3 cellular contexts compared by ENCODE assay signal in the genomic region with DNA sequence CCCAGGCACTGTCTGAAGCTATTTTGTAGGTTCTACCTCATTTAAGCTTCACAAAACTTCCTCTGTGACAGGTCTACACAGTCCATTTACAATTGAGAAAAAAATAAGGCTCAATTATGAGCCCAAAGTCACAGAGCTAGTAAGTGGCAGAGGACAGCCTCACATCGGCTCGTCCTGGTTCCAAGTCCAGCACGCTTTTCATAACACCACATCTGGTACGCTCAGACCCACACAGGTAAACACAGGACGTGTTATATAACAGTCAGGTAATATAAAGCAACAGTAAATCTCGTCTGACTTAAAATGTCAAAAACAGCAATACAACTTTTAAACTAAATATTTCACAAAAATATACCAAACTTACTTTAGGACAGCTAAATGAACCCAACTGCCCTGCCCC.
TF ChIP-seq lines count a peak whose summit lies in the region.

No MANE protein-coding gene starts in this region.

TF ChIP-seq in A549, 52 proteins besides CTCF, POLR2A, EP300 and RAD21:
- no peak for TF ChIP-seq CHD4 (IDR thresholded peaks at IDR 0.05; ENCODE audit: borderline replicate concordance)
- TF ChIP-seq, protein P1, sequence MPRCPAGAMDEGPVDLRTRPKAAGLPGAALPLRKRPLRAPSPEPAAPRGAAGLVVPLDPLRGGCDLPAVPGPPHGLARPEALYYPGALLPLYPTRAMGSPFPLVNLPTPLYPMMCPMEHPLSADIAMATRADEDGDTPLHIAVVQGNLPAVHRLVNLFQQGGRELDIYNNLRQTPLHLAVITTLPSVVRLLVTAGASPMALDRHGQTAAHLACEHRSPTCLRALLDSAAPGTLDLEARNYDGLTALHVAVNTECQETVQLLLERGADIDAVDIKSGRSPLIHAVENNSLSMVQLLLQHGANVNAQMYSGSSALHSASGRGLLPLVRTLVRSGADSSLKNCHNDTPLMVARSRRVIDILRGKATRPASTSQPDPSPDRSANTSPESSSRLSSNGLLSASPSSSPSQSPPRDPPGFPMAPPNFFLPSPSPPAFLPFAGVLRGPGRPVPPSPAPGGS (IDR thresholded peaks at IDR 0.05) = no peak
- no peak for TF ChIP-seq POLR2AphosphoS2 (conservative IDR thresholded peaks at IDR 0.05; ENCODE audit: low read length)
- TF ChIP-seq RFX5 (IDR thresholded peaks at IDR 0.05) = no peak
- no peak for TF ChIP-seq NPAS2 (CRISPR knock-in tag; IDR thresholded peaks at IDR 0.05; ENCODE audit: borderline replicate concordance)
- TF ChIP-seq GATA3 (IDR thresholded peaks at IDR 0.05; ENCODE audit: borderline replicate concordance) = no peak
- TF ChIP-seq NR3C1 (IDR thresholded peaks at IDR 0.05) = no peak
- TF ChIP-seq, protein P2, sequence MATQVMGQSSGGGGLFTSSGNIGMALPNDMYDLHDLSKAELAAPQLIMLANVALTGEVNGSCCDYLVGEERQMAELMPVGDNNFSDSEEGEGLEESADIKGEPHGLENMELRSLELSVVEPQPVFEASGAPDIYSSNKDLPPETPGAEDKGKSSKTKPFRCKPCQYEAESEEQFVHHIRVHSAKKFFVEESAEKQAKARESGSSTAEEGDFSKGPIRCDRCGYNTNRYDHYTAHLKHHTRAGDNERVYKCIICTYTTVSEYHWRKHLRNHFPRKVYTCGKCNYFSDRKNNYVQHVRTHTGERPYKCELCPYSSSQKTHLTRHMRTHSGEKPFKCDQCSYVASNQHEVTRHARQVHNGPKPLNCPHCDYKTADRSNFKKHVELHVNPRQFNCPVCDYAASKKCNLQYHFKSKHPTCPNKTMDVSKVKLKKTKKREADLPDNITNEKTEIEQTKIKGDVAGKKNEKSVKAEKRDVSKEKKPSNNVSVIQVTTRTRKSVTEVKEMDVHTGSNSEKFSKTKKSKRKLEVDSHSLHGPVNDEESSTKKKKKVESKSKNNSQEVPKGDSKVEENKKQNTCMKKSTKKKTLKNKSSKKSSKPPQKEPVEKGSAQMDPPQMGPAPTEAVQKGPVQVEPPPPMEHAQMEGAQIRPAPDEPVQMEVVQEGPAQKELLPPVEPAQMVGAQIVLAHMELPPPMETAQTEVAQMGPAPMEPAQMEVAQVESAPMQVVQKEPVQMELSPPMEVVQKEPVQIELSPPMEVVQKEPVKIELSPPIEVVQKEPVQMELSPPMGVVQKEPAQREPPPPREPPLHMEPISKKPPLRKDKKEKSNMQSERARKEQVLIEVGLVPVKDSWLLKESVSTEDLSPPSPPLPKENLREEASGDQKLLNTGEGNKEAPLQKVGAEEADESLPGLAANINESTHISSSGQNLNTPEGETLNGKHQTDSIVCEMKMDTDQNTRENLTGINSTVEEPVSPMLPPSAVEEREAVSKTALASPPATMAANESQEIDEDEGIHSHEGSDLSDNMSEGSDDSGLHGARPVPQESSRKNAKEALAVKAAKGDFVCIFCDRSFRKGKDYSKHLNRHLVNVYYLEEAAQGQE (IDR thresholded peaks at IDR 0.05) = no peak
- TF ChIP-seq, protein P3, sequence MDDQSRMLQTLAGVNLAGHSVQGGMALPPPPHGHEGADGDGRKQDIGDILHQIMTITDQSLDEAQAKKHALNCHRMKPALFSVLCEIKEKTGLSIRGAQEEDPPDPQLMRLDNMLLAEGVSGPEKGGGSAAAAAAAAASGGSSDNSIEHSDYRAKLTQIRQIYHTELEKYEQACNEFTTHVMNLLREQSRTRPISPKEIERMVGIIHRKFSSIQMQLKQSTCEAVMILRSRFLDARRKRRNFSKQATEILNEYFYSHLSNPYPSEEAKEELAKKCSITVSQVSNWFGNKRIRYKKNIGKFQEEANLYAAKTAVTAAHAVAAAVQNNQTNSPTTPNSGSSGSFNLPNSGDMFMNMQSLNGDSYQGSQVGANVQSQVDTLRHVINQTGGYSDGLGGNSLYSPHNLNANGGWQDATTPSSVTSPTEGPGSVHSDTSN (IDR thresholded peaks at IDR 0.05) = no peak
- TF ChIP-seq NFE2L2 (conservative IDR thresholded peaks at IDR 0.05; ENCODE audit: low read length) = no peak
- TF ChIP-seq ZSCAN20 (CRISPR knock-in tag; IDR thresholded peaks at IDR 0.05) = no peak
- TF ChIP-seq, protein P4, sequence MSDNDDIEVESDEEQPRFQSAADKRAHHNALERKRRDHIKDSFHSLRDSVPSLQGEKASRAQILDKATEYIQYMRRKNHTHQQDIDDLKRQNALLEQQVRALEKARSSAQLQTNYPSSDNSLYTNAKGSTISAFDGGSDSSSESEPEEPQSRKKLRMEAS (IDR thresholded peaks at IDR 0.05) = no peak

TF ChIP-seq in liver, 16 proteins besides CTCF, POLR2A, EP300 and RAD21:
- peak; percentile 53 to 63 for TF ChIP-seq HNF4A (conservative IDR thresholded peaks at IDR 0.05)
- TF ChIP-seq YY1 (IDR thresholded peaks at IDR 0.05) = peak; percentile 17
- TF ChIP-seq, protein P2 (IDR thresholded peaks at IDR 0.05) = no peak
- no peak for TF ChIP-seq TAF1 (conservative IDR thresholded peaks at IDR 0.05)
- peak; percentile 31 for TF ChIP-seq SP1 (IDR thresholded peaks at IDR 0.05)
- TF ChIP-seq HNF4G (IDR thresholded peaks at IDR 0.05) = no peak
- TF ChIP-seq RXRA (IDR thresholded peaks at IDR 0.05) = peak in 1 of 2 donors; percentile 35
- no peak for TF ChIP-seq EGR1 (IDR thresholded peaks at IDR 0.05; ENCODE audit: low read depth in 2 of 2)
TF ChIP-seq in liver: peak in this region for 4.

TF ChIP-seq in SK-N-SH, 30 proteins besides CTCF, POLR2A, EP300 and RAD21:
- TF ChIP-seq MXI1 (IDR thresholded peaks at IDR 0.05; ENCODE audit: low read depth, low read length) (no peak), MEF2A (IDR thresholded peaks at IDR 0.05; ENCODE audit: borderline replicate concordance, low read depth) (no peak), TAF1 (IDR thresholded peaks at IDR 0.05; ENCODE audit: borderline replicate concordance, low read depth, low read length) (no peak), TEAD4 (IDR thresholded peaks at IDR 0.05; ENCODE audit: borderline replicate concordance, insufficient read depth) (no peak), JUND (IDR thresholded peaks at IDR 0.05) (no peak), CHD2 (IDR thresholded peaks at IDR 0.05; ENCODE audit: low read length, partially characterized antibody) (no peak), ELF1 (IDR thresholded peaks at IDR 0.05) (no peak), YY1 (IDR thresholded peaks at IDR 0.05; ENCODE audit: low read depth) (no peak), RFX5 (IDR thresholded peaks at IDR 0.05; ENCODE audit: low read length) (no peak), RXRA (IDR thresholded peaks at IDR 0.05; ENCODE audit: borderline replicate concordance, low read depth) (no peak), NFIC (IDR thresholded peaks at IDR 0.05; ENCODE audit: borderline replicate concordance) (no peak), SMC3 (IDR thresholded peaks at IDR 0.05; ENCODE audit: low read depth, low read length) (no peak)
- TF ChIP-seq, protein P2 (IDR thresholded peaks at IDR 0.05; ENCODE audit: low read depth, low read length) = no peak
- TF ChIP-seq, protein P5, sequence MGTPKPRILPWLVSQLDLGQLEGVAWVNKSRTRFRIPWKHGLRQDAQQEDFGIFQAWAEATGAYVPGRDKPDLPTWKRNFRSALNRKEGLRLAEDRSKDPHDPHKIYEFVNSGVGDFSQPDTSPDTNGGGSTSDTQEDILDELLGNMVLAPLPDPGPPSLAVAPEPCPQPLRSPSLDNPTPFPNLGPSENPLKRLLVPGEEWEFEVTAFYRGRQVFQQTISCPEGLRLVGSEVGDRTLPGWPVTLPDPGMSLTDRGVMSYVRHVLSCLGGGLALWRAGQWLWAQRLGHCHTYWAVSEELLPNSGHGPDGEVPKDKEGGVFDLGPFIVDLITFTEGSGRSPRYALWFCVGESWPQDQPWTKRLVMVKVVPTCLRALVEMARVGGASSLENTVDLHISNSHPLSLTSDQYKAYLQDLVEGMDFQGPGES (IDR thresholded peaks at IDR 0.05; ENCODE audit: low read depth, low read length) = no peak
- TF ChIP-seq, protein P6, sequence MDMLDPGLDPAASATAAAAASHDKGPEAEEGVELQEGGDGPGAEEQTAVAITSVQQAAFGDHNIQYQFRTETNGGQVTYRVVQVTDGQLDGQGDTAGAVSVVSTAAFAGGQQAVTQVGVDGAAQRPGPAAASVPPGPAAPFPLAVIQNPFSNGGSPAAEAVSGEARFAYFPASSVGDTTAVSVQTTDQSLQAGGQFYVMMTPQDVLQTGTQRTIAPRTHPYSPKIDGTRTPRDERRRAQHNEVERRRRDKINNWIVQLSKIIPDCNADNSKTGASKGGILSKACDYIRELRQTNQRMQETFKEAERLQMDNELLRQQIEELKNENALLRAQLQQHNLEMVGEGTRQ (IDR thresholded peaks at IDR 0.05; ENCODE audit: borderline replicate concordance, low read depth, low read length) = no peak
- TF ChIP-seq, protein P7, sequence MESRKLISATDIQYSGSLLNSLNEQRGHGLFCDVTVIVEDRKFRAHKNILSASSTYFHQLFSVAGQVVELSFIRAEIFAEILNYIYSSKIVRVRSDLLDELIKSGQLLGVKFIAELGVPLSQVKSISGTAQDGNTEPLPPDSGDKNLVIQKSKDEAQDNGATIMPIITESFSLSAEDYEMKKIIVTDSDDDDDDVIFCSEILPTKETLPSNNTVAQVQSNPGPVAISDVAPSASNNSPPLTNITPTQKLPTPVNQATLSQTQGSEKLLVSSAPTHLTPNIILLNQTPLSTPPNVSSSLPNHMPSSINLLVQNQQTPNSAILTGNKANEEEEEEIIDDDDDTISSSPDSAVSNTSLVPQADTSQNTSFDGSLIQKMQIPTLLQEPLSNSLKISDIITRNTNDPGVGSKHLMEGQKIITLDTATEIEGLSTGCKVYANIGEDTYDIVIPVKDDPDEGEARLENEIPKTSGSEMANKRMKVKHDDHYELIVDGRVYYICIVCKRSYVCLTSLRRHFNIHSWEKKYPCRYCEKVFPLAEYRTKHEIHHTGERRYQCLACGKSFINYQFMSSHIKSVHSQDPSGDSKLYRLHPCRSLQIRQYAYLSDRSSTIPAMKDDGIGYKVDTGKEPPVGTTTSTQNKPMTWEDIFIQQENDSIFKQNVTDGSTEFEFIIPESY (IDR thresholded peaks at IDR 0.05; ENCODE audit: borderline replicate concordance, low read depth) = no peak
- TF ChIP-seq, protein P3 (IDR thresholded peaks at IDR 0.05) = no peak
